Comparison of ENCODE assay signal across 9 cellular contexts in the genomic region with DNA sequence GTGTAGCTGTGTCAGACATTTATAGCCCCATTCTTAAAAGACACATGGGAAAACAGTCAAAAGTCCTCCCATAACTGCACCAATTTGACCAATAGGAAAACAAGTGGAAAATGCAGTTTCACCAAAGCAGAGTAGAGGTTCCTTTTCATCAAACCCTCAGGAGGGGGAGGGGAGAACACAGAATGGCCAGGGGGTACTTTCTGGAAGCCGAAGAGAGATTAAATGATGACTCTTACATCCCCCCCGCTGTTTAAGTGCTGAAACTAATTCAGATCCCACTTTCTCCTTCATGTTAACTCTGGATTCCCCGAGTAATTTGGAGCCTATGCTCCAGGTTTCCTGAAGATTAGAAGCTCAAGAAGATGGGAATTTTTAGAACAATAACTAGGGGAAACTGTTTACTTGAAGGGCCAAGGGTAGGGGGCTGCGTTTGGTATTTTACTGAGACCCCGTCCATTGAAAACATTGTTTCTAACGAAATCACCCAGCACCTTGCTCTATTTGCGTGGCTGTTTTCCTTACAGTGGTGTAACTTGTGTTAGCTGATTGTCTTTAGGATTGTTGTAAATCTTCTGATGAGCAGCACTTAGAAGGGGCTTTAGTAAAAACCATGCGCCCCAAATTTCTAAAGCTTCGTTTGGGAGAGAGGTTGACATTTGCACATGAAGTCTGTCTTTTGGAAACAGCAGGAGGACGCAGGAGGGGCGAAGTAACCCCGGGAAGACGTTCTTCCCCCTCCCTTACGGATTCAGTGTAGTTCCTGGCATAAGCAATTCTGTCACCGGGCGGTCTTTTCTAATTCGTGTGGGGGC. TPM values are rescaled to one million over a fixed set of nuclear protein-coding genes. Genes with fewer than 3 reads are reported as not detected.
DNase-seq lines count a peak whose midpoint lies in the region; ATAC-seq and TF ChIP-seq lines count a peak whose summit lies in the region.
"Had no signal": no experiment of that assay in that cellular context is flagged by ENCODE, and none has a peak within 500 bp of the region (broad histone marks: within the 10 kb centered on the region; RNA-seq: fewer than 3 reads in every experiment).

No MANE protein-coding gene starts in this region.

- TF ChIP-seq POLR2A in vagina (IDR thresholded peaks at IDR 0.05), result no peak

- peaks cover 86% of the 10 kb centered on the region for H3K27me3 ChIP-seq in A673 (replicated peaks; ENCODE audit: insufficient read depth, low read depth, low read length, poor library complexity)
- peaks cover 94% of the 10 kb centered on the region for H3K27me3 ChIP-seq in H7 (ENCODE audit: control insufficient read depth, insufficient read depth, low read length)
- H3K27me3 ChIP-seq in vagina, result peaks cover 6% of the 10 kb centered on the region

- DNase-seq in A673 (ENCODE audit: low spot score) (peak; percentile 51), H7 (peak; percentile 69), iPS-NIHi11 (ENCODE audit: low spot score) (peak; percentile 28), GF-D8 (lab: John Stamatoyannopoulos, UW) (no peak), vagina (ENCODE audit: extremely low spot score in 2 of 2) (no peak)
- no peak for DNase-seq in activated naive CD8-positive, alpha-beta T cell treated with anti-CD3 and anti-CD28 coated beads for 36 hours
- DNase-seq: Caco-2 had no signal

- H3K4me3 ChIP-seq in A673 (ENCODE audit: low read depth, low read length, poor library complexity, severe bottlenecking) (peak overlapping the region; percentile 10), H7 (ENCODE audit: insufficient read depth, low read depth, low read length) (peak overlapping the region; percentile 49), vagina (no peak overlapping the region)

- intact Hi-C loops in A673 (cut with micrococcal nuclease; ENCODE audit: unreplicated experiment), result no loop called here
- intact Hi-C loops in vagina (cut with DNase I), result no loop called here

- peak overlapping the region; percentile 91 for H3K27ac Mint-ChIP-seq in activated naive CD8-positive, alpha-beta T cell treated with anti-CD3 and anti-CD28 coated beads for 36 hours

- H3K4me1 Mint-ChIP-seq in activated naive CD8-positive, alpha-beta T cell treated with anti-CD3 and anti-CD28 coated beads for 36 hours, result peaks cover 42% of the 10 kb centered on the region

- peaks cover 17% of the 10 kb centered on the region for H3K36me3 Mint-ChIP-seq in activated naive CD8-positive, alpha-beta T cell treated with anti-CD3 and anti-CD28 coated beads for 36 hours

- peaks cover 11% of the 10 kb centered on the region for H3K4me1 ChIP-seq in A673 (ENCODE audit: insufficient read depth, low read length, poor library complexity, severe bottlenecking)
- peaks cover 27% of the 10 kb centered on the region for H3K4me1 ChIP-seq in vagina

- TF ChIP-seq CTCF in A673 (conservative IDR thresholded peaks at IDR 0.05; ENCODE audit: low read depth, low read length) (no peak), vagina (IDR thresholded peaks at IDR 0.05) (no peak)

- peak overlapping the region; percentile 97 for H3K4me3 Mint-ChIP-seq in activated naive CD8-positive, alpha-beta T cell treated with anti-CD3 and anti-CD28 coated beads for 36 hours

- H3K9me3 Mint-ChIP-seq in activated naive CD8-positive, alpha-beta T cell treated with anti-CD3 and anti-CD28 coated beads for 36 hours, result no peaks in the 10 kb centered on the region

- H3K36me3 ChIP-seq in A673 (ENCODE audit: insufficient read depth, low read length, poor library complexity, severe bottlenecking), result no peaks in the 10 kb centered on the region
- H3K36me3 ChIP-seq in H7 (replicated peaks; ENCODE audit: control insufficient read depth, insufficient read depth, low read length), result no peaks in the 10 kb centered on the region
- H3K36me3 ChIP-seq in vagina, result no peaks in the 10 kb centered on the region

- H3K9me3 ChIP-seq in A673 (ENCODE audit: low read depth, low read length, poor library complexity, severe bottlenecking), result no peaks in the 10 kb centered on the region
- no peaks in the 10 kb centered on the region for H3K9me3 ChIP-seq in vagina
- H3K9me3 ChIP-seq: Caco-2 had no signal

- no peak for ATAC-seq in esophagus mucosa
- ATAC-seq in HG02840 (IDR thresholded peaks at IDR 0.05; ENCODE audit: low FRiP score, unreplicated experiment), result no peak

- no peaks in the 10 kb centered on the region for H3K27me3 Mint-ChIP-seq in activated naive CD8-positive, alpha-beta T cell treated with anti-CD3 and anti-CD28 coated beads for 36 hours

- no TSS peak for BruUV-seq in A673 (replicated peaks; lab: Mats Ljungman, UMichigan)

- CTCF ChIA-PET in A673 (lab: Charles Lee), result no interaction called here

- POLR2A ChIA-PET in A673 (lab: Charles Lee; ENCODE audit: low non-redundant PET), result no interaction called here

- H3K27ac ChIP-seq in A673 (ENCODE audit: low read depth, low read length, poor library complexity, severe bottlenecking), result no peak overlapping the region
- no peak overlapping the region for H3K27ac ChIP-seq in vagina

RNA-seq across cellular contexts. Expression of gene LEF1, which starts 2.2 kb away (rescaled TPM):
- total RNA-seq in A673 (2021) (2.5 and 2.7 TPM in 2 replicates), esophagus mucosa (10.0 TPM), vagina (12.5 TPM)
- total RNA-seq in H7 (2014; rRNA removed; shearing (Covaris generic)), result 0.28 and 0.48 TPM in 2 replicates
- 100 to 1,000 TPM; 211 to 239 TPM for total RNA-seq in activated naive CD8-positive, alpha-beta T cell treated with anti-CD3 and anti-CD28 coated beads for 36 hours

Comparison
In these comparisons a context has a peak if more than half of its experiments do, and no peak if none do; other contexts are left out.
1. DNase-seq: peak in A673 (single experiment), H7 (single experiment) and iPS-NIHi11 (single experiment); none in activated naive CD8-positive, alpha-beta T cell treated with anti-CD3 and anti-CD28 coated beads for 36 hours (single experiment), GF-D8 (single experiment) and vagina (0 of 2).
2. H3K4me3 ChIP-seq: peak in A673 (single experiment) and H7 (single experiment); none in vagina (0 of 2).
3. RNA of gene LEF1, which starts 2.2 kb away (total RNA-seq): 211 to 239 TPM in activated naive CD8-positive, alpha-beta T cell treated with anti-CD3 and anti-CD28 coated beads for 36 hours; 12.5 TPM in vagina (single experiment), 10.0 TPM in esophagus mucosa (single experiment), 2.5 to 2.7 TPM in A673 and 0.28 to 0.48 TPM in H7; every median in the first group is over 10 times any median in the second.